Comparison of ENCODE assay signal across 16 cellular contexts in genomic region chr14:30243157-30243556, GRCh38.
"Had no signal": no experiment of that assay in that cellular context is flagged by ENCODE, and none has a peak within 500 bp of the region (broad histone marks: within the 10 kb centered on the region; RNA-seq: fewer than 3 reads in every experiment).

No MANE protein-coding gene starts in this region.

- H3K4me3 Mint-ChIP-seq: activated CD4-positive, alpha-beta memory T cell treated with anti-CD3 and anti-CD28 coated beads, Interleukin-2, amount 10 ng/mL, durations not matched to agents 7 days and 5 days; activated naive CD8-positive, alpha-beta T cell treated with anti-CD3 and anti-CD28 coated beads for 36 hours; natural killer cell; stimulated activated naive CD8-positive, alpha-beta T cell treated with anti-CD3 and anti-CD28 coated beads, Interleukin-15, Interleukin-2, amounts not matched to agents 100 ng/mL and 50 ng/mL, for 24 hours had no signal

- H3K27ac ChIP-seq: heart left ventricle, left lung, psoas muscle, thoracic aorta had no signal

- H3K4me1 Mint-ChIP-seq: activated CD4-positive, alpha-beta memory T cell treated with anti-CD3 and anti-CD28 coated beads, Interleukin-2, amount 10 ng/mL, durations not matched to agents 7 days and 5 days; activated naive CD8-positive, alpha-beta T cell treated with anti-CD3 and anti-CD28 coated beads for 36 hours; natural killer cell had no signal

- H3K4me1 ChIP-seq: breast epithelium, heart left ventricle, left lung, psoas muscle had no signal

- H3K36me3 Mint-ChIP-seq: activated naive CD8-positive, alpha-beta T cell treated with anti-CD3 and anti-CD28 coated beads for 36 hours; natural killer cell had no signal

- H3K9me3 Mint-ChIP-seq: activated naive CD8-positive, alpha-beta T cell treated with anti-CD3 and anti-CD28 coated beads for 36 hours; stimulated activated naive CD8-positive, alpha-beta T cell treated with anti-CD3 and anti-CD28 coated beads, Interleukin-15, Interleukin-2, amounts not matched to agents 100 ng/mL and 50 ng/mL, for 24 hours had no signal

- H3K27ac Mint-ChIP-seq: activated CD4-positive, alpha-beta memory T cell treated with anti-CD3 and anti-CD28 coated beads, Interleukin-2, amount 10 ng/mL, durations not matched to agents 7 days and 5 days; activated naive CD8-positive, alpha-beta T cell treated with anti-CD3 and anti-CD28 coated beads for 36 hours; natural killer cell; stimulated activated naive CD8-positive, alpha-beta T cell treated with anti-CD3 and anti-CD28 coated beads, Interleukin-15, Interleukin-2, amounts not matched to agents 100 ng/mL and 50 ng/mL, for 24 hours had no signal

- H3K9me3 ChIP-seq: breast epithelium, heart left ventricle, left lung, psoas muscle, thoracic aorta had no signal

- H3K27me3 Mint-ChIP-seq: activated CD4-positive, alpha-beta memory T cell treated with anti-CD3 and anti-CD28 coated beads, Interleukin-2, amount 10 ng/mL, durations not matched to agents 7 days and 5 days; stimulated activated naive CD8-positive, alpha-beta T cell treated with anti-CD3 and anti-CD28 coated beads, Interleukin-15, Interleukin-2, amounts not matched to agents 100 ng/mL and 50 ng/mL, for 24 hours had no signal

- H3K27me3 ChIP-seq: breast epithelium, heart left ventricle, left lung had no signal

- DNase-seq: activated CD4-positive, alpha-beta memory T cell treated with anti-CD3 and anti-CD28 coated beads, Interleukin-2, amount 10 ng/mL, durations not matched to agents 7 days and 5 days; activated CD4-positive, alpha-beta T cell treated with anti-CD3 and anti-CD28 coated beads for 1 hour; activated gamma-delta T cell treated with Interleukin-2 at 50 U/mL for 16 hours; activated naive CD8-positive, alpha-beta T cell treated with anti-CD3 and anti-CD28 coated beads for 36 hours; activated T-cell treated with anti-CD3 and anti-CD28 coated beads, Interleukin-2, amount 50 U/mL, for 48 hours; heart left ventricle; islet precursor cell; left lung; natural killer cell; occipital lobe; psoas muscle; stimulated activated CD4-positive, alpha-beta T cell treated with anti-CD3 and anti-CD28 coated beads, Interleukin-4, amount 100 ng/mL, for 1 hour; T-helper 9 cell had no signal

- H3K36me3 ChIP-seq: breast epithelium, heart left ventricle, left lung, thoracic aorta had no signal

- H3K4me3 ChIP-seq: breast epithelium, heart left ventricle, left lung, psoas muscle, thoracic aorta had no signal
